In the genomic region with DNA sequence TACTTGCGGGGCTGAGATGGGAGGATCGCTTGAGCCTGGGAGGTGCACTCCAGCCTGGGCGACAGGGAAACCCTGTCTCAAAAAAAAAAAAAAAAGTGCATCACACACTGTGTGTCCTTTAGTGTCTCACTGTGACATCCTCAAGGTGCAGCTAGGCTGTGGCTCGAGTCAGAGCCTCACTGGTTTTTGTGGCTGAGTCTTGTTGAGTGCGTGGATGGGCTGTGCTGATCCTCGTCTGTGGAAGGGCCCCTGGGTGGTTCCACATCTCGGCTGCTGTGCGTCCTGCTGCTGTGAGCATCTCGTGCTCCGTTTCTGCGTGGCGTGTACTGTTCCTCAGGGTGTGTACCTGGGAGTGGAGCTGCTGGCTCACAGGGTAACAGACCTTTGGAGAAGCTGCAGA, we compare ENCODE assay signal across 14 cellular contexts. TPM values are rescaled to one million over a fixed set of nuclear protein-coding genes. Genes with fewer than 3 reads are reported as not detected.
DNase-seq lines count a peak whose midpoint lies in the region; ATAC-seq, FAIRE-seq and TF ChIP-seq lines count a peak whose summit lies in the region.
"Had no signal": no experiment of that assay in that cellular context is flagged by ENCODE, and none has a peak within 500 bp of the region (broad histone marks: within the 10 kb centered on the region; RNA-seq: fewer than 3 reads in every experiment).

No MANE protein-coding gene starts in this region.

- H3K4me2 ChIP-seq in HepG2 (ENCODE audit: low read depth, low read length), result no peak overlapping the region

- peaks cover 64% of the 10 kb centered on the region for H3K79me2 ChIP-seq in HepG2 (ENCODE audit: insufficient read depth, low read length)

- no peak for DNase-seq in activated CD4-positive, alpha-beta T cell treated with anti-CD3 and anti-CD28 coated beads, Interleukin-2, amount 10 ng/mL, durations not matched to agents 24 days and 14 days
- no peak for DNase-seq in activated CD4-positive, alpha-beta T cell treated with anti-CD3 and anti-CD28 coated beads, Interleukin-2, amount 50 U/mL, for 48 hours
- DNase-seq in bronchial epithelial cell (ENCODE audit: low read depth) (no peak), gastrocnemius medialis (no peak), anterior cingulate cortex (lab: John Stamatoyannopoulos, UW) (no peak), HepG2 (ENCODE audit: low spot score) (no peak)
- DNase-seq: activated CD8-positive, alpha-beta T cell treated with anti-CD3 and anti-CD28 coated beads, Interleukin-2, amount 10 ng/mL, durations not matched to agents 7 days and 5 days; activated naive CD4-positive, alpha-beta T cell treated with Interleukin-2 at 50 U/mL for 16 hours; cerebellar nuclear complex; GF-D8; H7; hypothalamus; MV-4-11 had no signal

- H3K36me3 Mint-ChIP-seq in activated CD4-positive, alpha-beta T cell treated with anti-CD3 and anti-CD28 coated beads, Interleukin-2, amount 10 ng/mL, durations not matched to agents 24 days and 14 days (ENCODE audit: low read depth), result peaks cover 11% of the 10 kb centered on the region

- peaks cover 13% of the 10 kb centered on the region for H3K4me1 Mint-ChIP-seq in activated CD4-positive, alpha-beta T cell treated with anti-CD3 and anti-CD28 coated beads, Interleukin-2, amount 10 ng/mL, durations not matched to agents 24 days and 14 days

- intact Hi-C loops in activated CD4-positive, alpha-beta T cell treated with anti-CD3 and anti-CD28 coated beads, Interleukin-2, amount 10 ng/mL, durations not matched to agents 24 days and 14 days (cut with micrococcal nuclease), result no loop called here
- intact Hi-C loops in gastrocnemius medialis (cut with DNase I; ENCODE audit: low total_unique reads), result loop anchor here (10.0 kb wide), 1 partner anchor 642 kb away; the partner anchor contains the start of gene BSG
- intact Hi-C loops in HepG2 (cut with micrococcal nuclease; ENCODE audit: unreplicated experiment), result no loop called here

- H3K4me1 ChIP-seq in gastrocnemius medialis (peaks cover 75 to 88% of the 10 kb centered on the region in 2 donors), HepG2 (ENCODE audit: insufficient read depth, low read length) (peaks cover 32% of the 10 kb centered on the region)

- CTCF ChIA-PET in HepG2 (lab: Yijun Ruan, JAX; ENCODE audit: low intra/inter-chr PET ratio, low total read pairs), result no interaction called here

- TF ChIP-seq CTCF in bronchial epithelial cell (IDR thresholded peaks at IDR 0.05; ENCODE audit: insufficient read depth, low read length, severe bottlenecking), result no peak
- no peak for TF ChIP-seq CTCF in gastrocnemius medialis (IDR thresholded peaks at IDR 0.05 in 4 of 5, conservative IDR thresholded peaks at IDR 0.05 in 1 of 5)
- no peak for TF ChIP-seq CTCF in HepG2 (CRISPR knock-in tag; IDR thresholded peaks at IDR 0.05)

- TF ChIP-seq EP300 in HepG2 (IDR thresholded peaks at IDR 0.05; ENCODE audit: low read depth in 2 of 2, low read length in 2 of 2) (no peak), HepG2 (CRISPR knock-in tag; IDR thresholded peaks at IDR 0.05; ENCODE audit: borderline replicate concordance) (no peak)

- no peak for TF ChIP-seq RAD21 in HepG2 (CRISPR knock-in tag; IDR thresholded peaks at IDR 0.05)

- ATAC-seq in gastrocnemius medialis (peak; percentile 2 to 4), HepG2 (no peak)
- ATAC-seq: activated CD8-positive, alpha-beta T cell treated with anti-CD3 and anti-CD28 coated beads, Interleukin-2, amount 10 ng/mL, durations not matched to agents 7 days and 5 days had no signal

- TF ChIP-seq POLR2A in gastrocnemius medialis (IDR thresholded peaks at IDR 0.05) (no peak), HepG2 (IDR thresholded peaks at IDR 0.05; ENCODE audit: insufficient read depth in 1 of 2, low read depth in 2 of 2, low read length in 2 of 2) (no peak)

- peak overlapping the region; percentile 20 for H3K27ac Mint-ChIP-seq in activated CD4-positive, alpha-beta T cell treated with anti-CD3 and anti-CD28 coated beads, Interleukin-2, amount 10 ng/mL, durations not matched to agents 24 days and 14 days
- H3K27ac Mint-ChIP-seq: activated CD8-positive, alpha-beta T cell treated with anti-CD3 and anti-CD28 coated beads, Interleukin-2, amount 10 ng/mL, durations not matched to agents 7 days and 5 days had no signal

- H3K9me3 ChIP-seq in gastrocnemius medialis (no peaks in the 10 kb centered on the region), HepG2 (ENCODE audit: low read length) (no peaks in the 10 kb centered on the region)

- FAIRE-seq in bronchial epithelial cell (lab: Jason Lieb, UNC) (peak; percentile 66), HepG2 (lab: Jason Lieb, UNC) (no peak)
- FAIRE-seq: A204.1 had no signal

- H3K27me3 ChIP-seq in bronchial epithelial cell (ENCODE audit: control insufficient read depth, insufficient read depth, low read length) (no peaks in the 10 kb centered on the region), gastrocnemius medialis (no peaks in the 10 kb centered on the region), HepG2 (ENCODE audit: control insufficient read depth in 1 of 2, insufficient read depth in 2 of 2, low read length in 2 of 2) (no peaks in the 10 kb centered on the region)

- no TSS peak for BruUV-seq in HepG2 (replicated peaks; lab: Mats Ljungman, UMichigan)

- H3K4me3 ChIP-seq in bronchial epithelial cell (ENCODE audit: low read depth, low read length), result no peak overlapping the region
- peak overlapping the region in 1 of 4 donors; percentile 25 for H3K4me3 ChIP-seq in gastrocnemius medialis
- no peak overlapping the region for H3K4me3 ChIP-seq in HepG2 (replicated peaks in 1 of 3; ENCODE audit: insufficient read depth in 1 of 3, low read depth in 2 of 3, low read length in 3 of 3)

- WGBS in HepG2 (ENCODE audit: low lambda C conversion rate), result 94% methylated on average over 9 of the region's 12 CpGs

- H4K20me1 ChIP-seq in HepG2 (ENCODE audit: insufficient read depth, low read length), result peaks cover 39% of the 10 kb centered on the region

- no peak overlapping the region for H3K4me3 Mint-ChIP-seq in activated CD4-positive, alpha-beta T cell treated with anti-CD3 and anti-CD28 coated beads, Interleukin-2, amount 10 ng/mL, durations not matched to agents 24 days and 14 days
- H3K4me3 Mint-ChIP-seq: activated CD8-positive, alpha-beta T cell treated with anti-CD3 and anti-CD28 coated beads, Interleukin-2, amount 10 ng/mL, durations not matched to agents 7 days and 5 days had no signal

- no peaks in the 10 kb centered on the region for H3K9me3 Mint-ChIP-seq in activated CD4-positive, alpha-beta T cell treated with anti-CD3 and anti-CD28 coated beads, Interleukin-2, amount 10 ng/mL, durations not matched to agents 24 days and 14 days

- H3K36me3 ChIP-seq in bronchial epithelial cell (ENCODE audit: control insufficient read depth, insufficient read depth, low read length) (peaks cover 15% of the 10 kb centered on the region), gastrocnemius medialis (peaks cover 0 to 12% of the 10 kb centered on the region in 2 donors), HepG2 (replicated peaks in 1 of 2; ENCODE audit: control insufficient read depth in 1 of 2, insufficient read depth in 2 of 2, low read length in 2 of 2) (peaks cover 15 to 32% of the 10 kb centered on the region in 2 experiments; a peak in 4 of 5 replicates)

- H2AFZ ChIP-seq in HepG2 (ENCODE audit: low read length), result no peak overlapping the region

- H3K27ac ChIP-seq in gastrocnemius medialis, result peak overlapping the region; percentile 94 to 98 (median 96)
- H3K27ac ChIP-seq in HepG2 (ENCODE audit: extremely low read length, insufficient read depth, low read length), result no peak overlapping the region

- no peaks in the 10 kb centered on the region for H3K27me3 Mint-ChIP-seq in activated CD4-positive, alpha-beta T cell treated with anti-CD3 and anti-CD28 coated beads, Interleukin-2, amount 10 ng/mL, durations not matched to agents 24 days and 14 days

- H3K9ac ChIP-seq in HepG2 (ENCODE audit: insufficient read depth, low read depth, low read length), result no peak overlapping the region

- in situ Hi-C loops in gastrocnemius medialis (cut with MboI; ENCODE audit: low sequenced_read_pairs in 4 of 4) (no loop called here), HepG2 (cut with HindIII; ENCODE audit: extremely low pct_ligation_motif_present, low pct_unique_long_range_greater_than_20kb) (no loop called here)

- POLR2A ChIA-PET in HepG2 (lab: Yijun Ruan, JAX), result interaction anchor here (1.6 kb wide), 1 partner anchor 52 kb away, joined by 5 read pairs; the partner anchor contains the start of gene CIRBP

RNA-seq across cellular contexts. Expression of gene STK11, which starts 11.2 kb away (rescaled TPM):
- total RNA-seq in activated CD4-positive, alpha-beta T cell treated with anti-CD3 and anti-CD28 coated beads, Interleukin-2, amount 10 ng/mL, durations not matched to agents 24 days and 14 days, result 70.3 and 70.9 TPM in 2 replicates
- total RNA-seq in bronchial epithelial cell, result 110 and 117 TPM in 2 replicates
- total RNA-seq in gastrocnemius medialis, result 100 to 1,000 TPM in 3 of 4 donors, 10 to 100 TPM in 1; 91.5 to 194 (median 149) TPM
- 28.4 and 43.6 TPM in 2 replicates for total RNA-seq in HepG2 (2016; rRNA removed; fragmentation: Illumina TruSeq; extraction: Trizol)
- 18.3 and 20.2 TPM in 2 replicates for total RNA-seq in HepG2 (2016; cell fraction: cytosol; rRNA removed; fragmentation: Illumina TruSeq; extraction: Trizol; ENCODE audit: low read depth)
- 23.3 and 42.4 TPM in 2 replicates for total RNA-seq in HepG2 (2016; cell fraction: insoluble cytoplasmic fraction; rRNA removed; fragmentation: Illumina TruSeq; extraction: Trizol)
- 47.5 and 49.4 TPM in 2 replicates for total RNA-seq in HepG2 (2016; cell fraction: membrane; rRNA removed; fragmentation: Illumina TruSeq; extraction: Trizol)
- total RNA-seq in HepG2 (2016; cell fraction: nucleus; rRNA removed; fragmentation: Illumina TruSeq; extraction: Trizol), result 33.1 and 35.0 TPM in 2 replicates
- polyA plus RNA-seq in HepG2 (2011; rRNA removed), result 27.5 and 40.8 TPM in 2 replicates
- polyA plus RNA-seq in HepG2 (2011; cell fraction: cytosol; rRNA removed), result 31.3 and 45.7 TPM in 2 replicates
- 143 and 178 TPM in 2 replicates for polyA plus RNA-seq in HepG2 (2011; cell fraction: nucleus; rRNA removed)
- polyA plus RNA-seq in HepG2 (2012), result 38.3 and 41.3 TPM in 2 replicates
- polyA plus RNA-seq in HepG2 (2016; cell fraction: cytosol; fragmentation: Illumina TruSeq; extraction: Trizol; ENCODE audit: low read depth), result 12.4 and 14.0 TPM in 2 replicates
- polyA plus RNA-seq in HepG2 (2016; cell fraction: insoluble cytoplasmic fraction; fragmentation: Illumina TruSeq; extraction: Trizol; ENCODE audit: low read depth), result 24.8 and 28.5 TPM in 2 replicates
- polyA plus RNA-seq in HepG2 (2016; cell fraction: membrane; fragmentation: Illumina TruSeq; extraction: Trizol; ENCODE audit: low read depth), result 31.5 and 34.3 TPM in 2 replicates
- polyA plus RNA-seq in HepG2 (2016; cell fraction: nucleus; fragmentation: Illumina TruSeq; extraction: Trizol; ENCODE audit: insufficient read depth, low read depth), result 76.9 and 78.9 TPM in 2 replicates
- 2.2 and 54.9 TPM in 2 replicates for polyA minus RNA-seq in HepG2 (2011; rRNA and poly(A)+ RNA removed; ENCODE audit: low replicate concordance)
- polyA minus RNA-seq in HepG2 (2011; cell fraction: cytosol; rRNA and poly(A)+ RNA removed), result 24.1 and 27.3 TPM in 2 replicates
- 21.8 and 30.2 TPM in 2 replicates for polyA minus RNA-seq in HepG2 (2011; cell fraction: nucleus; rRNA and poly(A)+ RNA removed)

RNA-seq across cellular contexts. Expression of gene CBARP, which starts 21.0 kb away (rescaled TPM):
- total RNA-seq in activated CD4-positive, alpha-beta T cell treated with anti-CD3 and anti-CD28 coated beads, Interleukin-2, amount 10 ng/mL, durations not matched to agents 24 days and 14 days, result 1.7 and 1.9 TPM in 2 replicates
- total RNA-seq in bronchial epithelial cell, result 1.2 and 2.9 TPM in 2 replicates
- 1 to 10 TPM in 1 of 4 donors, under 1 TPM in 3; 0.10 to 1.3 (median 0.53) TPM for total RNA-seq in gastrocnemius medialis
- total RNA-seq in HepG2 (2016; rRNA removed; fragmentation: Illumina TruSeq; extraction: Trizol), result 0.27 and 1.2 TPM in 2 replicates
- 1.1 and 1.3 TPM in 2 replicates for total RNA-seq in HepG2 (2016; cell fraction: cytosol; rRNA removed; fragmentation: Illumina TruSeq; extraction: Trizol; ENCODE audit: low read depth)
- total RNA-seq in HepG2 (2016; cell fraction: insoluble cytoplasmic fraction; rRNA removed; fragmentation: Illumina TruSeq; extraction: Trizol), result 0.82 and 1.8 TPM in 2 replicates
- total RNA-seq in HepG2 (2016; cell fraction: membrane; rRNA removed; fragmentation: Illumina TruSeq; extraction: Trizol), result 1.1 and 1.8 TPM in 2 replicates
- 0.88 and 1.8 TPM in 2 replicates for total RNA-seq in HepG2 (2016; cell fraction: nucleus; rRNA removed; fragmentation: Illumina TruSeq; extraction: Trizol)
- polyA plus RNA-seq in HepG2 (2011; rRNA removed), result 1.4 and 2.8 TPM in 2 replicates
- polyA plus RNA-seq in HepG2 (2011; cell fraction: cytosol; rRNA removed), result 1.0 and 2.2 TPM in 2 replicates
- 12.5 TPM in 2 replicates for polyA plus RNA-seq in HepG2 (2011; cell fraction: nucleus; rRNA removed)
- 1.1 and 1.9 TPM in 2 replicates for polyA plus RNA-seq in HepG2 (2012)
- 0.58 and 0.73 TPM in 2 replicates for polyA plus RNA-seq in HepG2 (2016; cell fraction: cytosol; fragmentation: Illumina TruSeq; extraction: Trizol; ENCODE audit: low read depth)
- 0.82 and 1.5 TPM in 2 replicates for polyA plus RNA-seq in HepG2 (2016; cell fraction: insoluble cytoplasmic fraction; fragmentation: Illumina TruSeq; extraction: Trizol; ENCODE audit: low read depth)
- 2.0 and 2.4 TPM in 2 replicates for polyA plus RNA-seq in HepG2 (2016; cell fraction: membrane; fragmentation: Illumina TruSeq; extraction: Trizol; ENCODE audit: low read depth)
- polyA plus RNA-seq in HepG2 (2016; cell fraction: nucleus; fragmentation: Illumina TruSeq; extraction: Trizol; ENCODE audit: insufficient read depth, low read depth), result 6.5 and 7.2 TPM in 2 replicates
- 0.21 and 2.3 TPM in 2 replicates for polyA minus RNA-seq in HepG2 (2011; rRNA and poly(A)+ RNA removed; ENCODE audit: low replicate concordance)
- 1.3 and 1.7 TPM in 2 replicates for polyA minus RNA-seq in HepG2 (2011; cell fraction: cytosol; rRNA and poly(A)+ RNA removed)
- 0.90 and 2.0 TPM in 2 replicates for polyA minus RNA-seq in HepG2 (2011; cell fraction: nucleus; rRNA and poly(A)+ RNA removed)

RNA-seq across cellular contexts. Expression of gene ATP5F1D, which starts 24.8 kb away (rescaled TPM):
- 254 and 269 TPM in 2 replicates for total RNA-seq in activated CD4-positive, alpha-beta T cell treated with anti-CD3 and anti-CD28 coated beads, Interleukin-2, amount 10 ng/mL, durations not matched to agents 24 days and 14 days
- total RNA-seq in bronchial epithelial cell (8.7 and 14.8 TPM in 2 replicates), gastrocnemius medialis (100 to 1,000 TPM; 189 to 442 (median 273) TPM), HepG2 (2016; rRNA removed; fragmentation: Illumina TruSeq; extraction: Trizol) (78.7 and 88.0 TPM in 2 replicates)
- total RNA-seq in HepG2 (2016; cell fraction: cytosol; rRNA removed; fragmentation: Illumina TruSeq; extraction: Trizol; ENCODE audit: low read depth), result 72.7 and 79.4 TPM in 2 replicates
- total RNA-seq in HepG2 (2016; cell fraction: insoluble cytoplasmic fraction; rRNA removed; fragmentation: Illumina TruSeq; extraction: Trizol), result 80.1 and 93.1 TPM in 2 replicates
- total RNA-seq in HepG2 (2016; cell fraction: membrane; rRNA removed; fragmentation: Illumina TruSeq; extraction: Trizol), result 72.8 and 84.2 TPM in 2 replicates
- total RNA-seq in HepG2 (2016; cell fraction: nucleus; rRNA removed; fragmentation: Illumina TruSeq; extraction: Trizol), result 40.6 and 53.8 TPM in 2 replicates
- 39.4 and 49.3 TPM in 2 replicates for polyA plus RNA-seq in HepG2 (2011; rRNA removed)
- polyA plus RNA-seq in HepG2 (2011; cell fraction: cytosol; rRNA removed), result 61.0 and 112 TPM in 2 replicates
- polyA plus RNA-seq in HepG2 (2011; cell fraction: nucleus; rRNA removed), result 105 and 111 TPM in 2 replicates
- 67.0 and 70.9 TPM in 2 replicates for polyA plus RNA-seq in HepG2 (2012)
- polyA plus RNA-seq in HepG2 (2016; cell fraction: cytosol; fragmentation: Illumina TruSeq; extraction: Trizol; ENCODE audit: low read depth), result 126 and 135 TPM in 2 replicates
- 131 and 155 TPM in 2 replicates for polyA plus RNA-seq in HepG2 (2016; cell fraction: insoluble cytoplasmic fraction; fragmentation: Illumina TruSeq; extraction: Trizol; ENCODE audit: low read depth)
- polyA plus RNA-seq in HepG2 (2016; cell fraction: membrane; fragmentation: Illumina TruSeq; extraction: Trizol; ENCODE audit: low read depth), result 112 and 121 TPM in 2 replicates
- 129 and 134 TPM in 2 replicates for polyA plus RNA-seq in HepG2 (2016; cell fraction: nucleus; fragmentation: Illumina TruSeq; extraction: Trizol; ENCODE audit: insufficient read depth, low read depth)
- 60.5 and 86.6 TPM in 2 replicates for polyA minus RNA-seq in HepG2 (2011; rRNA and poly(A)+ RNA removed; ENCODE audit: low replicate concordance)
- 53.6 and 68.0 TPM in 2 replicates for polyA minus RNA-seq in HepG2 (2011; cell fraction: cytosol; rRNA and poly(A)+ RNA removed)
- polyA minus RNA-seq in HepG2 (2011; cell fraction: nucleus; rRNA and poly(A)+ RNA removed), result 14.7 and 18.9 TPM in 2 replicates

RNA-seq across cellular contexts. Expression of gene MIDN, which starts 31.6 kb away (rescaled TPM):
- total RNA-seq in activated CD4-positive, alpha-beta T cell treated with anti-CD3 and anti-CD28 coated beads, Interleukin-2, amount 10 ng/mL, durations not matched to agents 24 days and 14 days, result 72.3 and 82.4 TPM in 2 replicates
- total RNA-seq in bronchial epithelial cell, result 15.8 and 31.1 TPM in 2 replicates
- 100 to 1,000 TPM in 2 of 4 donors, 10 to 100 TPM in 2; 34.9 to 117 (median 86.3) TPM for total RNA-seq in gastrocnemius medialis
- 8.4 and 10.7 TPM in 2 replicates for total RNA-seq in HepG2 (2016; rRNA removed; fragmentation: Illumina TruSeq; extraction: Trizol)
- total RNA-seq in HepG2 (2016; cell fraction: cytosol; rRNA removed; fragmentation: Illumina TruSeq; extraction: Trizol; ENCODE audit: low read depth), result 6.5 and 7.9 TPM in 2 replicates
- total RNA-seq in HepG2 (2016; cell fraction: insoluble cytoplasmic fraction; rRNA removed; fragmentation: Illumina TruSeq; extraction: Trizol), result 8.9 and 11.0 TPM in 2 replicates
- 14.1 and 14.8 TPM in 2 replicates for total RNA-seq in HepG2 (2016; cell fraction: membrane; rRNA removed; fragmentation: Illumina TruSeq; extraction: Trizol)
- total RNA-seq in HepG2 (2016; cell fraction: nucleus; rRNA removed; fragmentation: Illumina TruSeq; extraction: Trizol), result 17.3 and 19.0 TPM in 2 replicates
- 18.0 and 19.6 TPM in 2 replicates for polyA plus RNA-seq in HepG2 (2011; rRNA removed)
- 14.8 and 17.8 TPM in 2 replicates for polyA plus RNA-seq in HepG2 (2011; cell fraction: cytosol; rRNA removed)
- 116 and 135 TPM in 2 replicates for polyA plus RNA-seq in HepG2 (2011; cell fraction: nucleus; rRNA removed)
- polyA plus RNA-seq in HepG2 (2012), result 27.5 and 28.1 TPM in 2 replicates
- 2.7 and 3.3 TPM in 2 replicates for polyA plus RNA-seq in HepG2 (2016; cell fraction: cytosol; fragmentation: Illumina TruSeq; extraction: Trizol; ENCODE audit: low read depth)
- 30.9 and 43.0 TPM in 2 replicates for polyA plus RNA-seq in HepG2 (2016; cell fraction: insoluble cytoplasmic fraction; fragmentation: Illumina TruSeq; extraction: Trizol; ENCODE audit: low read depth)
- polyA plus RNA-seq in HepG2 (2016; cell fraction: membrane; fragmentation: Illumina TruSeq; extraction: Trizol; ENCODE audit: low read depth), result 10.2 and 10.3 TPM in 2 replicates
- 76.5 and 77.9 TPM in 2 replicates for polyA plus RNA-seq in HepG2 (2016; cell fraction: nucleus; fragmentation: Illumina TruSeq; extraction: Trizol; ENCODE audit: insufficient read depth, low read depth)
- 14.0 and 39.5 TPM in 2 replicates for polyA minus RNA-seq in HepG2 (2011; rRNA and poly(A)+ RNA removed; ENCODE audit: low replicate concordance)
- polyA minus RNA-seq in HepG2 (2011; cell fraction: cytosol; rRNA and poly(A)+ RNA removed), result 42.7 and 47.0 TPM in 2 replicates
- polyA minus RNA-seq in HepG2 (2011; cell fraction: nucleus; rRNA and poly(A)+ RNA removed), result 36.8 and 48.0 TPM in 2 replicates

RNA-seq across cellular contexts. Expression of gene SBNO2, which starts 42.7 kb away (rescaled TPM):
- 97.1 and 98.9 TPM in 2 replicates for total RNA-seq in activated CD4-positive, alpha-beta T cell treated with anti-CD3 and anti-CD28 coated beads, Interleukin-2, amount 10 ng/mL, durations not matched to agents 24 days and 14 days
- total RNA-seq in bronchial epithelial cell, result 16.8 and 22.8 TPM in 2 replicates
- total RNA-seq in gastrocnemius medialis, result 10 to 100 TPM; 22.2 to 49.8 (median 30.9) TPM
- 5.8 and 10.4 TPM in 2 replicates for total RNA-seq in HepG2 (2016; rRNA removed; fragmentation: Illumina TruSeq; extraction: Trizol)
- total RNA-seq in HepG2 (2016; cell fraction: cytosol; rRNA removed; fragmentation: Illumina TruSeq; extraction: Trizol; ENCODE audit: low read depth), result 3.3 and 3.8 TPM in 2 replicates
- total RNA-seq in HepG2 (2016; cell fraction: insoluble cytoplasmic fraction; rRNA removed; fragmentation: Illumina TruSeq; extraction: Trizol), result 6.5 and 12.4 TPM in 2 replicates
- total RNA-seq in HepG2 (2016; cell fraction: membrane; rRNA removed; fragmentation: Illumina TruSeq; extraction: Trizol), result 7.7 and 8.1 TPM in 2 replicates
- 10.4 and 12.1 TPM in 2 replicates for total RNA-seq in HepG2 (2016; cell fraction: nucleus; rRNA removed; fragmentation: Illumina TruSeq; extraction: Trizol)
- polyA plus RNA-seq in HepG2 (2011; rRNA removed), result 8.6 and 10.8 TPM in 2 replicates
- 4.1 and 8.0 TPM in 2 replicates for polyA plus RNA-seq in HepG2 (2011; cell fraction: cytosol; rRNA removed)
- polyA plus RNA-seq in HepG2 (2011; cell fraction: nucleus; rRNA removed), result 53.6 and 82.3 TPM in 2 replicates
- 10.8 and 11.3 TPM in 2 replicates for polyA plus RNA-seq in HepG2 (2012)
- 1.0 and 1.1 TPM in 2 replicates for polyA plus RNA-seq in HepG2 (2016; cell fraction: cytosol; fragmentation: Illumina TruSeq; extraction: Trizol; ENCODE audit: low read depth)
- polyA plus RNA-seq in HepG2 (2016; cell fraction: insoluble cytoplasmic fraction; fragmentation: Illumina TruSeq; extraction: Trizol; ENCODE audit: low read depth), result 6.7 and 7.7 TPM in 2 replicates
- polyA plus RNA-seq in HepG2 (2016; cell fraction: membrane; fragmentation: Illumina TruSeq; extraction: Trizol; ENCODE audit: low read depth), result 2.8 and 3.4 TPM in 2 replicates
- 33.1 and 36.3 TPM in 2 replicates for polyA plus RNA-seq in HepG2 (2016; cell fraction: nucleus; fragmentation: Illumina TruSeq; extraction: Trizol; ENCODE audit: insufficient read depth, low read depth)
- 21.5 and 30.2 TPM in 2 replicates for polyA minus RNA-seq in HepG2 (2011; rRNA and poly(A)+ RNA removed; ENCODE audit: low replicate concordance)
- polyA minus RNA-seq in HepG2 (2011; cell fraction: cytosol; rRNA and poly(A)+ RNA removed), result 9.8 and 12.0 TPM in 2 replicates
- polyA minus RNA-seq in HepG2 (2011; cell fraction: nucleus; rRNA and poly(A)+ RNA removed), result 13.0 and 13.4 TPM in 2 replicates
